ENCODE assay signal across 12 cellular contexts in genomic region chr19:57818378-57818777, GRCh38. TPM values are rescaled to one million over a fixed set of nuclear protein-coding genes. Genes with fewer than 3 reads are reported as not detected.
DNase-seq lines count a peak whose midpoint lies in the region; ATAC-seq, FAIRE-seq and TF ChIP-seq lines count a peak whose summit lies in the region.
"Had no signal": no experiment of that assay in that cellular context is flagged by ENCODE, and none has a peak within 500 bp of the region (broad histone marks: within the 10 kb centered on the region; RNA-seq: fewer than 3 reads in every experiment).

No MANE protein-coding gene starts in this region.

- H3K4me2 ChIP-seq in Loucy (ENCODE audit: low read depth, low read length, poor library complexity, severe bottlenecking) (peak overlapping the region; percentile 56), K562 (ENCODE audit: insufficient read depth, low read length) (peak overlapping the region; percentile 83; the same call in 1 of the 2 replicates)

- H3K4me1 Mint-ChIP-seq in activated CD8-positive, alpha-beta memory T cell treated with anti-CD3 and anti-CD28 coated beads, Interleukin-2, amount 10 ng/mL, durations not matched to agents 7 days and 5 days, result peaks cover 54% of the 10 kb centered on the region
- peaks cover 31% of the 10 kb centered on the region for H3K4me1 Mint-ChIP-seq in osteocyte (ENCODE audit: unreplicated experiment)

- ATAC-seq in activated CD8-positive, alpha-beta memory T cell treated with anti-CD3 and anti-CD28 coated beads, Interleukin-2, amount 10 ng/mL, durations not matched to agents 7 days and 5 days, result no peak
- no peak for ATAC-seq in K562
- ATAC-seq in GM19467 (IDR thresholded peaks at IDR 0.05; ENCODE audit: unreplicated experiment), result no peak
- ATAC-seq in GM21367 (IDR thresholded peaks at IDR 0.05; ENCODE audit: unreplicated experiment), result no peak
- no peak for ATAC-seq in HG02884 (IDR thresholded peaks at IDR 0.05; ENCODE audit: unreplicated experiment)

- H2AFZ ChIP-seq in Loucy (ENCODE audit: low read length), result no peak overlapping the region
- 0 out of 2 replicates have a peak overlapping the region, but pooled peaks have one; percentile 25 for H2AFZ ChIP-seq in K562 (ENCODE audit: low read depth, low read length)

- CTCF ChIA-PET in activated CD8-positive, alpha-beta memory T cell treated with anti-CD3 and anti-CD28 coated beads, Interleukin-2, amount 10 ng/mL, durations not matched to agents 7 days and 5 days (lab: Charles Lee), result interaction anchor here (0.7 to 1.6 kb wide), 4 partner anchors 22 to 341 kb away, joined by 3 to 4 read pairs (median 3); partner anchors contain the start of genes ZNF551 and ZNF772
- CTCF ChIA-PET in K562 (lab: Yijun Ruan, JAX; ENCODE audit: low intra/inter-chr PET ratio), result no interaction called here

- TF ChIP-seq CTCF in Loucy (conservative IDR thresholded peaks at IDR 0.05; ENCODE audit: low read length), result no peak
- TF ChIP-seq CTCF in K562 (IDR thresholded peaks at IDR 0.05 in 2 of 3, conservative IDR thresholded peaks at IDR 0.05 in 1 of 3; ENCODE audit: insufficient read depth in 2 of 3, low read depth in 1 of 3, low read length in 3 of 3), result no peak
- TF ChIP-seq CTCF in osteocyte (IDR thresholded peaks at IDR 0.05), result no peak

- POLR2A ChIA-PET in K562 (lab: Yijun Ruan, JAX), result interaction anchor here (0.9 to 1.6 kb wide), 2 partner anchors 31 to 32 kb away, joined by 3 to 9 read pairs; partner anchors contain the start of gene ZNF587

- H3F3A ChIP-seq in Loucy (ENCODE audit: low read depth), result no peaks in the 10 kb centered on the region

- H3K9me2 ChIP-seq in Loucy (replicated peaks; ENCODE audit: low read depth, low read length), result no peaks in the 10 kb centered on the region

- DNase-seq in activated CD8-positive, alpha-beta memory T cell treated with anti-CD3 and anti-CD28 coated beads, Interleukin-2, amount 10 ng/mL, durations not matched to agents 7 days and 5 days, result no peak
- no peak for DNase-seq in activated CD8-positive, alpha-beta memory T cell treated with anti-CD3 and anti-CD28 coated beads for 24 hours
- DNase-seq in K562 (ENCODE audit: extremely low read depth in 1 of 4, low spot score in 3 of 4), result peak in 1 of 4 experiments; percentile 27
- no peak for DNase-seq in osteocyte (ENCODE audit: extremely low spot score, unreplicated experiment)
- DNase-seq: NCI-H1105 treated with DMSO at 0.1 percent for 48 hours, NCI-H524, transverse colon had no signal

- H3K27me3 ChIP-seq in Loucy (ENCODE audit: insufficient read depth, low read length, poor library complexity, severe bottlenecking) (no peaks in the 10 kb centered on the region), K562 (ENCODE audit: control insufficient read depth in 2 of 2, insufficient read depth in 2 of 2, low read length in 2 of 2) (no peaks in the 10 kb centered on the region)
- H3K27me3 ChIP-seq: transverse colon had no signal

- H3K27me3 Mint-ChIP-seq in activated CD8-positive, alpha-beta memory T cell treated with anti-CD3 and anti-CD28 coated beads, Interleukin-2, amount 10 ng/mL, durations not matched to agents 7 days and 5 days, result no peaks in the 10 kb centered on the region
- no peaks in the 10 kb centered on the region for H3K27me3 Mint-ChIP-seq in osteocyte (ENCODE audit: unreplicated experiment)

- TF ChIP-seq POLR2A in K562 (conservative IDR thresholded peaks at IDR 0.05), result no peak

- no peak overlapping the region for H3K4me3 ChIP-seq in Loucy (ENCODE audit: low read length, poor library complexity, severe bottlenecking)
- H3K4me3 ChIP-seq in K562, result no peak overlapping the region

- no peak for TF ChIP-seq RAD21 in K562 (CRISPR knock-in tag; conservative IDR thresholded peaks at IDR 0.05 in 1 of 2, IDR thresholded peaks at IDR 0.05 in 1 of 2)

- no peak for TF ChIP-seq EP300 in K562 (IDR thresholded peaks at IDR 0.05; ENCODE audit: low read length)

- H3K36me3 Mint-ChIP-seq in activated CD8-positive, alpha-beta memory T cell treated with anti-CD3 and anti-CD28 coated beads, Interleukin-2, amount 10 ng/mL, durations not matched to agents 7 days and 5 days, result peaks cover 17% of the 10 kb centered on the region
- peaks cover 10% of the 10 kb centered on the region for H3K36me3 Mint-ChIP-seq in osteocyte (ENCODE audit: unreplicated experiment)

- no peak overlapping the region; the same call in 2 of the 3 replicates for H3K27ac ChIP-seq in K562 (ENCODE audit: extremely low read depth, low read depth, low read length)
- H3K27ac ChIP-seq: coronary artery had no signal

- intact Hi-C loops in K562 (cut with micrococcal nuclease), result no loop called here

- H3K9me3 Mint-ChIP-seq in activated CD8-positive, alpha-beta memory T cell treated with anti-CD3 and anti-CD28 coated beads, Interleukin-2, amount 10 ng/mL, durations not matched to agents 7 days and 5 days (ENCODE audit: low read depth), result no peaks in the 10 kb centered on the region
- H3K9me3 Mint-ChIP-seq in osteocyte (ENCODE audit: unreplicated experiment), result no peaks in the 10 kb centered on the region

- no peaks in the 10 kb centered on the region for H3K9me1 ChIP-seq in K562 (ENCODE audit: control insufficient read depth, insufficient read depth, low read length)

- H3K9me3 ChIP-seq in Loucy (ENCODE audit: insufficient read depth, low read depth, low read length) (no peaks in the 10 kb centered on the region), K562 (replicated peaks; ENCODE audit: control insufficient read depth, insufficient read depth, low read depth, low read length) (no peaks in the 10 kb centered on the region)
- H3K9me3 ChIP-seq: transverse colon had no signal

- H3K79me2 ChIP-seq in Loucy (ENCODE audit: insufficient read depth, low read length) (peaks cover 43% of the 10 kb centered on the region), K562 (ENCODE audit: control insufficient read depth, insufficient read depth, low read length) (peaks cover 55% of the 10 kb centered on the region)

- H3K27ac Mint-ChIP-seq in activated CD8-positive, alpha-beta memory T cell treated with anti-CD3 and anti-CD28 coated beads, Interleukin-2, amount 10 ng/mL, durations not matched to agents 7 days and 5 days, result peak overlapping the region; percentile 93
- no peak overlapping the region for H3K27ac Mint-ChIP-seq in osteocyte (ENCODE audit: unreplicated experiment)

- H3K36me3 ChIP-seq in Loucy (ENCODE audit: insufficient read depth, low read length) (no peaks in the 10 kb centered on the region), K562 (ENCODE audit: control insufficient read depth, insufficient read depth, low read length) (peaks cover 28% of the 10 kb centered on the region)
- H3K36me3 ChIP-seq: transverse colon had no signal

- peak; percentile 58 for FAIRE-seq in K562 (lab: Jason Lieb, UNC)

- in situ Hi-C loops in K562 (cut with MboI), result no loop called here

- no TSS peak for BruUV-seq in K562 (replicated peaks; lab: Mats Ljungman, UMichigan)

- no peak overlapping the region for H3K9ac ChIP-seq in Loucy (ENCODE audit: low read depth, low read length, poor library complexity, severe bottlenecking)
- no peak overlapping the region; a peak in 1 of 4 replicates for H3K9ac ChIP-seq in K562 (ENCODE audit: insufficient read depth in 1 of 2, low read depth in 2 of 2, low read length in 2 of 2)

- WGBS in K562 (ENCODE audit: insufficient coverage, low coverage, missing lambda C conversion rate), result 84% methylated on average over 5 of the region's 7 CpGs

- peak overlapping the region; percentile 94 for H3K4me3 Mint-ChIP-seq in activated CD8-positive, alpha-beta memory T cell treated with anti-CD3 and anti-CD28 coated beads, Interleukin-2, amount 10 ng/mL, durations not matched to agents 7 days and 5 days
- peak overlapping the region; percentile 45 for H3K4me3 Mint-ChIP-seq in osteocyte (ENCODE audit: unreplicated experiment)

- H3K4me1 ChIP-seq in Loucy (ENCODE audit: insufficient read depth, low read length, poor library complexity, severe bottlenecking) (peaks cover 20% of the 10 kb centered on the region), K562 (replicated peaks in 1 of 2; ENCODE audit: control insufficient read depth in 2 of 2, insufficient read depth in 2 of 2, low read length in 2 of 2) (peaks cover 4 to 22% of the 10 kb centered on the region in 2 experiments; a peak in 3 of 5 replicates)

- H4K20me1 ChIP-seq in Loucy (ENCODE audit: insufficient read depth, low read length, poor library complexity, severe bottlenecking) (peaks cover 4% of the 10 kb centered on the region), K562 (replicated peaks; ENCODE audit: control insufficient read depth, insufficient read depth, low read length) (no peaks in the 10 kb centered on the region)

RNA-seq across cellular contexts. Expression of gene ZNF552, which starts 3.7 kb away (rescaled TPM):
- 10 to 100 TPM in 1 of 2 experiments, 1 to 10 TPM in 1; 9.7 to 11.1 TPM for total RNA-seq in activated CD8-positive, alpha-beta memory T cell treated with anti-CD3 and anti-CD28 coated beads, Interleukin-2, amount 10 ng/mL, durations not matched to agents 7 days and 5 days
- total RNA-seq in K562 (2011; cell fraction: chromatin; rRNA removed; ENCODE audit: low replicate concordance), result 30.9 and 41.2 TPM in 2 replicates
- 27.5 and 37.2 TPM in 2 replicates for total RNA-seq in K562 (2011; cell fraction: nucleolus; rRNA removed)
- 32.6 and 36.0 TPM in 2 replicates for total RNA-seq in K562 (2011; cell fraction: nucleoplasm; rRNA removed)
- 7.3 and 8.1 TPM in 2 replicates for total RNA-seq in K562 (2014; rRNA removed)
- 11.4 and 13.2 TPM in 2 replicates for total RNA-seq in K562 (2014; rRNA removed; fragmentation: Illumina TruSeq; extraction: Trizol)
- total RNA-seq in K562 (2015; rRNA removed; fragmentation: Illumina TruSeq; extraction: Trizol), result 12.4 and 13.3 TPM in 2 replicates
- total RNA-seq in K562 (2021), result 7.1 and 7.2 TPM in 2 replicates
- 6.7 and 8.9 TPM in 2 replicates for polyA plus RNA-seq in K562 (2011; rRNA removed)
- polyA plus RNA-seq in K562 (2011; cell fraction: cytosol; rRNA removed), result 3.9 and 7.4 TPM in 2 replicates
- polyA plus RNA-seq in K562 (2011; cell fraction: nucleus; rRNA removed), result 11.1 and 14.8 TPM in 2 replicates
- polyA plus RNA-seq in K562 (2012), result 5.9 and 6.0 TPM in 2 replicates
- 9.8 and 11.2 TPM in 2 replicates for polyA plus RNA-seq in K562 (2014; fragmentation: Illumina TruSeq; extraction: Trizol)
- 1 to 10 TPM; 4.4 to 8.5 TPM for polyA plus RNA-seq in K562 (2014; fragmentation: Nextera tagmentation; extraction: Ambion mirVana)
- polyA plus RNA-seq in K562 (2014; rRNA removed), result 8.1 and 8.5 TPM in 2 replicates
- 10.5 and 11.7 TPM in 2 replicates for polyA minus RNA-seq in K562 (2011; rRNA and poly(A)+ RNA removed)
- 2.8 and 4.8 TPM in 2 replicates for polyA minus RNA-seq in K562 (2011; cell fraction: cytosol; rRNA and poly(A)+ RNA removed)
- 12.3 and 16.7 TPM in 2 replicates for polyA minus RNA-seq in K562 (2011; cell fraction: nucleus; rRNA and poly(A)+ RNA removed)
- 5.2 and 9.0 TPM in 2 replicates for total RNA-seq in osteocyte

RNA-seq across cellular contexts. Expression of gene ZNF587B, which starts 11.7 kb away (rescaled TPM):
- 10 to 100 TPM; 14.6 to 19.3 TPM for total RNA-seq in activated CD8-positive, alpha-beta memory T cell treated with anti-CD3 and anti-CD28 coated beads, Interleukin-2, amount 10 ng/mL, durations not matched to agents 7 days and 5 days
- total RNA-seq in K562 (2011; cell fraction: chromatin; rRNA removed; ENCODE audit: low replicate concordance), result 74.5 and 127 TPM in 2 replicates
- total RNA-seq in K562 (2011; cell fraction: nucleolus; rRNA removed), result 50.5 and 52.2 TPM in 2 replicates
- total RNA-seq in K562 (2011; cell fraction: nucleoplasm; rRNA removed), result 90.6 and 144 TPM in 2 replicates
- total RNA-seq in K562 (2014; rRNA removed), result 24.7 and 28.9 TPM in 2 replicates
- total RNA-seq in K562 (2014; rRNA removed; fragmentation: Illumina TruSeq; extraction: Trizol), result 37.5 and 43.1 TPM in 2 replicates
- 37.0 and 37.1 TPM in 2 replicates for total RNA-seq in K562 (2015; rRNA removed; fragmentation: Illumina TruSeq; extraction: Trizol)
- total RNA-seq in K562 (2021), result 23.2 and 28.6 TPM in 2 replicates
- polyA plus RNA-seq in K562 (2011; rRNA removed), result 14.4 and 17.9 TPM in 2 replicates
- polyA plus RNA-seq in K562 (2011; cell fraction: cytosol; rRNA removed), result 5.0 and 8.1 TPM in 2 replicates
- 21.1 and 24.4 TPM in 2 replicates for polyA plus RNA-seq in K562 (2011; cell fraction: nucleus; rRNA removed)
- polyA plus RNA-seq in K562 (2012), result 8.0 and 9.2 TPM in 2 replicates
- 14.3 and 17.1 TPM in 2 replicates for polyA plus RNA-seq in K562 (2014; fragmentation: Illumina TruSeq; extraction: Trizol)
- 1 to 10 TPM; 7.4 to 8.8 TPM for polyA plus RNA-seq in K562 (2014; fragmentation: Nextera tagmentation; extraction: Ambion mirVana)
- 14.2 and 20.8 TPM in 2 replicates for polyA plus RNA-seq in K562 (2014; rRNA removed)
- 45.7 and 51.1 TPM in 2 replicates for polyA minus RNA-seq in K562 (2011; rRNA and poly(A)+ RNA removed)
- polyA minus RNA-seq in K562 (2011; cell fraction: cytosol; rRNA and poly(A)+ RNA removed), result 9.9 and 22.2 TPM in 2 replicates
- 13.6 and 21.4 TPM in 2 replicates for polyA minus RNA-seq in K562 (2011; cell fraction: nucleus; rRNA and poly(A)+ RNA removed)
- total RNA-seq in osteocyte, result 14.4 and 16.5 TPM in 2 replicates

RNA-seq across cellular contexts. Expression of gene ZNF587, which starts 31.3 kb away (rescaled TPM):
- 10 to 100 TPM; 30.8 to 41.2 TPM for total RNA-seq in activated CD8-positive, alpha-beta memory T cell treated with anti-CD3 and anti-CD28 coated beads, Interleukin-2, amount 10 ng/mL, durations not matched to agents 7 days and 5 days
- total RNA-seq in K562 (2011; cell fraction: chromatin; rRNA removed; ENCODE audit: low replicate concordance), result 121 and 215 TPM in 2 replicates
- 71.4 and 81.6 TPM in 2 replicates for total RNA-seq in K562 (2011; cell fraction: nucleolus; rRNA removed)
- total RNA-seq in K562 (2011; cell fraction: nucleoplasm; rRNA removed), result 111 and 192 TPM in 2 replicates
- 9.8 and 13.0 TPM in 2 replicates for total RNA-seq in K562 (2014; rRNA removed)
- total RNA-seq in K562 (2014; rRNA removed; fragmentation: Illumina TruSeq; extraction: Trizol), result 42.0 and 47.5 TPM in 2 replicates
- 31.8 and 32.5 TPM in 2 replicates for total RNA-seq in K562 (2015; rRNA removed; fragmentation: Illumina TruSeq; extraction: Trizol)
- 33.9 and 35.1 TPM in 2 replicates for total RNA-seq in K562 (2021)
- polyA plus RNA-seq in K562 (2011; rRNA removed), result 30.2 and 41.7 TPM in 2 replicates
- polyA plus RNA-seq in K562 (2011; cell fraction: cytosol; rRNA removed), result 15.4 and 26.5 TPM in 2 replicates
- polyA plus RNA-seq in K562 (2011; cell fraction: nucleus; rRNA removed), result 48.4 and 64.5 TPM in 2 replicates
- 14.0 and 22.1 TPM in 2 replicates for polyA plus RNA-seq in K562 (2012)
- polyA plus RNA-seq in K562 (2014; fragmentation: Illumina TruSeq; extraction: Trizol), result 24.4 and 24.9 TPM in 2 replicates
- 1 to 10 TPM; 3.2 to 3.6 TPM for polyA plus RNA-seq in K562 (2014; fragmentation: Nextera tagmentation; extraction: Ambion mirVana)
- polyA plus RNA-seq in K562 (2014; rRNA removed), result 22.7 and 28.7 TPM in 2 replicates
- polyA minus RNA-seq in K562 (2011; rRNA and poly(A)+ RNA removed), result 47.5 and 57.6 TPM in 2 replicates
- polyA minus RNA-seq in K562 (2011; cell fraction: cytosol; rRNA and poly(A)+ RNA removed), result 33.0 and 33.9 TPM in 2 replicates
- 12.4 and 31.0 TPM in 2 replicates for polyA minus RNA-seq in K562 (2011; cell fraction: nucleus; rRNA and poly(A)+ RNA removed)
- 33.5 and 34.2 TPM in 2 replicates for total RNA-seq in osteocyte

RNA-seq across cellular contexts. Expression of gene ZNF586, which starts 48.9 kb away (rescaled TPM):
- total RNA-seq in activated CD8-positive, alpha-beta memory T cell treated with anti-CD3 and anti-CD28 coated beads, Interleukin-2, amount 10 ng/mL, durations not matched to agents 7 days and 5 days, result 10 to 100 TPM; 20.4 to 23.0 TPM
- total RNA-seq in K562 (2011; cell fraction: chromatin; rRNA removed; ENCODE audit: low replicate concordance), result 67.4 and 90.0 TPM in 2 replicates
- 42.9 and 47.5 TPM in 2 replicates for total RNA-seq in K562 (2011; cell fraction: nucleolus; rRNA removed)
- total RNA-seq in K562 (2011; cell fraction: nucleoplasm; rRNA removed), result 63.6 and 81.1 TPM in 2 replicates
- 7.4 and 11.5 TPM in 2 replicates for total RNA-seq in K562 (2014; rRNA removed)
- 12.6 and 17.7 TPM in 2 replicates for total RNA-seq in K562 (2014; rRNA removed; fragmentation: Illumina TruSeq; extraction: Trizol)
- total RNA-seq in K562 (2015; rRNA removed; fragmentation: Illumina TruSeq; extraction: Trizol), result 11.2 and 12.1 TPM in 2 replicates
- 10.7 and 11.7 TPM in 2 replicates for total RNA-seq in K562 (2021)
- polyA plus RNA-seq in K562 (2011; rRNA removed), result 9.7 and 12.3 TPM in 2 replicates
- polyA plus RNA-seq in K562 (2011; cell fraction: cytosol; rRNA removed), result 6.5 and 7.4 TPM in 2 replicates
- 12.6 and 13.4 TPM in 2 replicates for polyA plus RNA-seq in K562 (2011; cell fraction: nucleus; rRNA removed)
- polyA plus RNA-seq in K562 (2012), result 4.8 and 5.5 TPM in 2 replicates
- 8.4 and 9.2 TPM in 2 replicates for polyA plus RNA-seq in K562 (2014; fragmentation: Illumina TruSeq; extraction: Trizol)
- polyA plus RNA-seq in K562 (2014; fragmentation: Nextera tagmentation; extraction: Ambion mirVana), result 1 to 10 TPM; 2.5 to 2.8 TPM
- polyA plus RNA-seq in K562 (2014; rRNA removed), result 6.7 and 10.1 TPM in 2 replicates
- 21.6 and 28.8 TPM in 2 replicates for polyA minus RNA-seq in K562 (2011; rRNA and poly(A)+ RNA removed)
- 10.2 and 14.9 TPM in 2 replicates for polyA minus RNA-seq in K562 (2011; cell fraction: cytosol; rRNA and poly(A)+ RNA removed)
- 17.4 and 22.1 TPM in 2 replicates for polyA minus RNA-seq in K562 (2011; cell fraction: nucleus; rRNA and poly(A)+ RNA removed)
- 18.8 TPM in 2 replicates for total RNA-seq in osteocyte
